ENCODE assay signal across 13 cellular contexts in genomic region chr19:45276284-45276687, GRCh38. TPM values are rescaled to one million over a fixed set of nuclear protein-coding genes. Genes with fewer than 3 reads are reported as not detected.
A peak's percentile ranks its signal among the peaks of the same experiment; 100 is the strongest.
DNase-seq lines count a peak whose midpoint lies in the region; ATAC-seq and TF ChIP-seq lines count a peak whose summit lies in the region.
"Had no signal": no experiment of that assay in that cellular context is flagged by ENCODE, and none has a peak within 500 bp of the region (broad histone marks: within the 10 kb centered on the region; RNA-seq: fewer than 3 reads in every experiment).

No MANE protein-coding gene starts in this region.

- H3K36me3 Mint-ChIP-seq in glutamatergic neuron (ENCODE audit: unreplicated experiment), result no peaks in the 10 kb centered on the region
- H3K36me3 Mint-ChIP-seq in activated T-cell treated with anti-CD3 and anti-CD28 coated beads, Interleukin-2, amount 50 U/mL, for 72 hours (ENCODE audit: insufficient read depth in 2 of 2), result peaks cover 0 to 3% of the 10 kb centered on the region in 2 donors

- H3K27me3 Mint-ChIP-seq in glutamatergic neuron (ENCODE audit: unreplicated experiment), result peaks cover 14% of the 10 kb centered on the region
- H3K27me3 Mint-ChIP-seq in activated T-cell treated with anti-CD3 and anti-CD28 coated beads, Interleukin-2, amount 50 U/mL, for 72 hours (ENCODE audit: low read depth), result no peaks in the 10 kb centered on the region

- H3K9me3 Mint-ChIP-seq in glutamatergic neuron (ENCODE audit: unreplicated experiment), result peaks cover 13% of the 10 kb centered on the region
- H3K9me3 Mint-ChIP-seq in activated T-cell treated with anti-CD3 and anti-CD28 coated beads, Interleukin-2, amount 50 U/mL, for 72 hours, result no peaks in the 10 kb centered on the region

- peak overlapping the region; percentile 19 for H3K4me3 Mint-ChIP-seq in glutamatergic neuron (ENCODE audit: unreplicated experiment)
- no peak overlapping the region for H3K4me3 Mint-ChIP-seq in activated T-cell treated with anti-CD3 and anti-CD28 coated beads, Interleukin-2, amount 50 U/mL, for 72 hours

- peak; percentile 90 for DNase-seq in DMS79 (lab: John Stamatoyannopoulos, UW)
- DNase-seq in NCI-H1092 (lab: John Stamatoyannopoulos, UW), result peak; percentile 24
- peak; percentile 43 for DNase-seq in NCI-H510A treated with DMSO at 0.1 percent for 48 hours (lab: John Stamatoyannopoulos, UW)
- peak; percentile 56 for DNase-seq in glutamatergic neuron
- DNase-seq in NCI-H2081 treated with DMSO at 0.1 percent for 48 hours (lab: John Stamatoyannopoulos, UW), result no peak
- no peak for DNase-seq in left colon
- DNase-seq in activated T-cell treated with anti-CD3 and anti-CD28 coated beads, Interleukin-2, amount 50 U/mL, for 72 hours, result no peak
- DNase-seq in stimulated activated naive CD4-positive, alpha-beta T cell (lab: John Stamatoyannopoulos, UW), result no peak
- DNase-seq: activated gamma-delta T cell, kidney glomerular epithelial cell, Right ventricle myocardium superior had no signal

- intact Hi-C loops in left colon (cut with DNase I, micrococcal nuclease), result no loop called here

- no peak for TF ChIP-seq CTCF in glutamatergic neuron (IDR thresholded peaks at IDR 0.05; ENCODE audit: partially characterized antibody, unreplicated experiment)

- peaks cover 21% of the 10 kb centered on the region for H3K4me1 Mint-ChIP-seq in glutamatergic neuron (ENCODE audit: low read depth, unreplicated experiment)
- no peaks in the 10 kb centered on the region for H3K4me1 Mint-ChIP-seq in activated T-cell treated with anti-CD3 and anti-CD28 coated beads, Interleukin-2, amount 50 U/mL, for 72 hours (ENCODE audit: low read depth)

- no peak for ATAC-seq in left colon
- no peak for ATAC-seq in activated T-cell treated with anti-CD3 and anti-CD28 coated beads, Interleukin-2, amount 50 U/mL, for 72 hours (replicated peaks in 1 of 2)

- H3K27ac Mint-ChIP-seq in glutamatergic neuron (ENCODE audit: unreplicated experiment), result peak overlapping the region; percentile 92
- H3K27ac Mint-ChIP-seq in activated T-cell treated with anti-CD3 and anti-CD28 coated beads, Interleukin-2, amount 50 U/mL, for 72 hours, result no peak overlapping the region

RNA-seq across cellular contexts. Expression of gene MARK4, which starts 25.2 kb away (rescaled TPM):
- total RNA-seq in glutamatergic neuron (ENCODE audit: unreplicated experiment) (110 TPM), left colon (10 to 100 TPM; 18.0 to 24.7 TPM)
- 10 to 100 TPM; 25.3 to 37.9 TPM for total RNA-seq in activated T-cell treated with anti-CD3 and anti-CD28 coated beads, Interleukin-2, amount 50 U/mL, for 72 hours

RNA-seq across cellular contexts. Expression of gene EXOC3L2, which starts 31.1 kb away (rescaled TPM):
- total RNA-seq in glutamatergic neuron (ENCODE audit: unreplicated experiment) (not detected), left colon (1 to 10 TPM; 1.3 to 1.4 TPM)
- total RNA-seq in activated T-cell treated with anti-CD3 and anti-CD28 coated beads, Interleukin-2, amount 50 U/mL, for 72 hours, result not detected
- total RNA-seq: bronchial epithelial cell, myocyte had no signal

RNA-seq across cellular contexts. Expression of gene CKM, which starts 46.4 kb away (rescaled TPM):
- total RNA-seq in glutamatergic neuron (ENCODE audit: unreplicated experiment) (0.42 TPM), left colon (under 1 TPM in 1 of 2 donors, not detected in 1; 0.50 TPM)
- total RNA-seq in activated T-cell treated with anti-CD3 and anti-CD28 coated beads, Interleukin-2, amount 50 U/mL, for 72 hours, result not detected

Comparison
In these comparisons a context has a peak if more than half of its experiments do, and no peak if none do; other contexts are left out.
1. DNase-seq: peak in DMS79 (single experiment), NCI-H1092 (single experiment), NCI-H510A treated with DMSO at 0.1 percent for 48 hours (single experiment) and glutamatergic neuron (single experiment); none in NCI-H2081 treated with DMSO at 0.1 percent for 48 hours (single experiment), left colon (0 of 2), activated T-cell treated with anti-CD3 and anti-CD28 coated beads, Interleukin-2, amount 50 U/mL, for 72 hours (0 of 2) and stimulated activated naive CD4-positive, alpha-beta T cell (0 of 6).